In genomic region chr14:44658389-44658696, GRCh38 we compare ENCODE assay signal across 20 cellular contexts.
DNase-seq lines count a peak whose midpoint lies in the region; ATAC-seq, FAIRE-seq and TF ChIP-seq lines count a peak whose summit lies in the region.
"Had no signal": no experiment of that assay in that cellular context is flagged by ENCODE, and none has a peak within 500 bp of the region (broad histone marks: within the 10 kb centered on the region; RNA-seq: fewer than 3 reads in every experiment).

No MANE protein-coding gene starts in this region.

- CTCF ChIA-PET in HepG2 (lab: Yijun Ruan, JAX; ENCODE audit: low intra/inter-chr PET ratio, low total read pairs), result no interaction called here

- no peaks in the 10 kb centered on the region for H3K36me3 ChIP-seq in liver (ENCODE audit: control insufficient read depth in 4 of 4, insufficient read depth in 3 of 4, low read depth in 1 of 4, low read length in 3 of 4)
- H3K36me3 ChIP-seq in HepG2 (replicated peaks in 1 of 2; ENCODE audit: control insufficient read depth in 1 of 2, insufficient read depth in 2 of 2, low read length in 2 of 2), result no peaks in the 10 kb centered on the region
- no peaks in the 10 kb centered on the region for H3K36me3 ChIP-seq in right lobe of liver
- H3K36me3 ChIP-seq in parathyroid adenoma (ENCODE audit: control insufficient read depth, insufficient read depth, low read length), result no peaks in the 10 kb centered on the region
- H3K36me3 ChIP-seq: BLaER1 had no signal

- ATAC-seq in HepG2 (no peak), right lobe of liver (peak; percentile 52 to 69 (median 67))
- no peak for ATAC-seq in activated T-cell treated with anti-CD3 and anti-CD28 coated beads, Interleukin-2, amount 50 U/mL, for 4 hours
- no peak for ATAC-seq in activated naive CD8-positive, alpha-beta T cell treated with anti-CD3 and anti-CD28 coated beads, Interleukin-2, amount 50 U/mL, for 24 hours
- ATAC-seq: A549; CD8-positive, alpha-beta T cell had no signal

- H3K4me3 ChIP-seq in liver (ENCODE audit: low read depth in 1 of 3, low read length in 3 of 3), result no peak overlapping the region
- H3K4me3 ChIP-seq in HepG2 (replicated peaks in 1 of 3; ENCODE audit: insufficient read depth in 1 of 3, low read depth in 2 of 3, low read length in 3 of 3), result no peak overlapping the region
- no peak overlapping the region for H3K4me3 ChIP-seq in right lobe of liver
- no peak overlapping the region for H3K4me3 ChIP-seq in parathyroid adenoma (ENCODE audit: low read depth, low read length)
- H3K4me3 ChIP-seq: A549, BLaER1 had no signal

- TF ChIP-seq POLR2A in HepG2 (IDR thresholded peaks at IDR 0.05; ENCODE audit: insufficient read depth in 1 of 2, low read depth in 2 of 2, low read length in 2 of 2) (no peak), right lobe of liver (IDR thresholded peaks at IDR 0.05) (no peak)

- no peak overlapping the region for H3K4me3 Mint-ChIP-seq in activated T-cell treated with anti-CD3 and anti-CD28 coated beads, Interleukin-2, amount 50 U/mL, for 4 hours
- no peak overlapping the region for H3K4me3 Mint-ChIP-seq in activated naive CD8-positive, alpha-beta T cell treated with anti-CD3 and anti-CD28 coated beads, Interleukin-2, amount 50 U/mL, for 24 hours
- H3K4me3 Mint-ChIP-seq: B cell; CD4-positive, CD25-positive, alpha-beta regulatory T cell; CD8-positive, alpha-beta T cell had no signal

- H3K27ac ChIP-seq in liver (ENCODE audit: low read depth in 1 of 2, low read length in 2 of 2) (peak overlapping the region in 1 of 2 donors; percentile 35), HepG2 (ENCODE audit: extremely low read length, insufficient read depth, low read length) (no peak overlapping the region), right lobe of liver (peak overlapping the region in 1 of 3 donors; percentile 10), parathyroid adenoma (no peak overlapping the region)
- H3K27ac ChIP-seq: A549, BLaER1, C4-2B had no signal

- H3K4me2 ChIP-seq in HepG2 (ENCODE audit: low read depth, low read length), result no peak overlapping the region
- no peak overlapping the region for H3K4me2 ChIP-seq in parathyroid adenoma (ENCODE audit: low read length)
- H3K4me2 ChIP-seq: A549, BLaER1 had no signal

- FAIRE-seq in HepG2 (lab: Jason Lieb, UNC), result no peak
- FAIRE-seq: A549, G401.6, GM12892 had no signal

- no peak overlapping the region for H3K9ac ChIP-seq in liver (ENCODE audit: low read depth in 1 of 2, low read length in 2 of 2)
- no peak overlapping the region for H3K9ac ChIP-seq in HepG2 (ENCODE audit: insufficient read depth, low read depth, low read length)
- no peak overlapping the region for H3K9ac ChIP-seq in parathyroid adenoma
- H3K9ac ChIP-seq: BLaER1 had no signal

- no peaks in the 10 kb centered on the region for H3K27me3 Mint-ChIP-seq in activated T-cell treated with anti-CD3 and anti-CD28 coated beads, Interleukin-2, amount 50 U/mL, for 4 hours (ENCODE audit: low read depth)
- H3K27me3 Mint-ChIP-seq in activated naive CD8-positive, alpha-beta T cell treated with anti-CD3 and anti-CD28 coated beads, Interleukin-2, amount 50 U/mL, for 24 hours, result no peaks in the 10 kb centered on the region
- H3K27me3 Mint-ChIP-seq: B cell; CD4-positive, CD25-positive, alpha-beta regulatory T cell had no signal

- no peaks in the 10 kb centered on the region for H3K36me3 Mint-ChIP-seq in activated T-cell treated with anti-CD3 and anti-CD28 coated beads, Interleukin-2, amount 50 U/mL, for 4 hours (ENCODE audit: insufficient read depth)
- no peaks in the 10 kb centered on the region for H3K36me3 Mint-ChIP-seq in activated naive CD8-positive, alpha-beta T cell treated with anti-CD3 and anti-CD28 coated beads, Interleukin-2, amount 50 U/mL, for 24 hours (ENCODE audit: low read depth)
- H3K36me3 Mint-ChIP-seq: CD4-positive, CD25-positive, alpha-beta regulatory T cell; CD8-positive, alpha-beta T cell had no signal

- H2AFZ ChIP-seq in HepG2 (ENCODE audit: low read length) (no peak overlapping the region), parathyroid adenoma (peak overlapping the region; percentile 25)

- no peak overlapping the region for H3K27ac Mint-ChIP-seq in activated naive CD8-positive, alpha-beta T cell treated with anti-CD3 and anti-CD28 coated beads, Interleukin-2, amount 50 U/mL, for 24 hours
- H3K27ac Mint-ChIP-seq: B cell; CD4-positive, CD25-positive, alpha-beta regulatory T cell; CD8-positive, alpha-beta T cell had no signal

- no peaks in the 10 kb centered on the region for H3K9me3 Mint-ChIP-seq in activated T-cell treated with anti-CD3 and anti-CD28 coated beads, Interleukin-2, amount 50 U/mL, for 4 hours
- no peaks in the 10 kb centered on the region for H3K9me3 Mint-ChIP-seq in activated naive CD8-positive, alpha-beta T cell treated with anti-CD3 and anti-CD28 coated beads, Interleukin-2, amount 50 U/mL, for 24 hours
- H3K9me3 Mint-ChIP-seq: CD8-positive, alpha-beta T cell had no signal

- no TSS peak for BruUV-seq in HepG2 (replicated peaks; lab: Mats Ljungman, UMichigan)

- H3K4me1 Mint-ChIP-seq in activated T-cell treated with anti-CD3 and anti-CD28 coated beads, Interleukin-2, amount 50 U/mL, for 4 hours (ENCODE audit: low read depth), result peaks cover 14% of the 10 kb centered on the region
- peaks cover 10% of the 10 kb centered on the region for H3K4me1 Mint-ChIP-seq in activated naive CD8-positive, alpha-beta T cell treated with anti-CD3 and anti-CD28 coated beads, Interleukin-2, amount 50 U/mL, for 24 hours

- 36% methylated on average over 1 of the region's 1 CpG for WGBS in liver
- 0% methylated on average over 1 of the region's 1 CpG for WGBS in HepG2 (ENCODE audit: low lambda C conversion rate)
- 33% methylated on average over 1 of the region's 1 CpG for WGBS in right lobe of liver (ENCODE audit: insufficient coverage, low coverage, low lambda C conversion rate, missing lambda C conversion rate)

- H3K9me3 ChIP-seq in liver (ENCODE audit: control insufficient read depth in 4 of 4, low read length in 3 of 4) (no peaks in the 10 kb centered on the region), HepG2 (ENCODE audit: low read length) (no peaks in the 10 kb centered on the region), right lobe of liver (no peaks in the 10 kb centered on the region), parathyroid adenoma (ENCODE audit: control insufficient read depth, low read length) (no peaks in the 10 kb centered on the region)
- H3K9me3 ChIP-seq: A549, BLaER1, Caco-2 had no signal

- intact Hi-C loops in HepG2 (cut with micrococcal nuclease; ENCODE audit: unreplicated experiment), result loop anchor here (5.0 kb wide), 1 partner anchor 1816 kb away; no protein-coding TSS in a partner anchor
- intact Hi-C loops in right lobe of liver (cut with DNase I), result no loop called here

- no peak for TF ChIP-seq EP300 in HepG2 (IDR thresholded peaks at IDR 0.05; ENCODE audit: low read depth in 2 of 2, low read length in 2 of 2)
- TF ChIP-seq EP300 in HepG2 (CRISPR knock-in tag; IDR thresholded peaks at IDR 0.05; ENCODE audit: borderline replicate concordance), result no peak

- POLR2A ChIA-PET in HepG2 (lab: Yijun Ruan, JAX), result no interaction called here

- TF ChIP-seq RAD21 in liver (IDR thresholded peaks at IDR 0.05) (no peak), HepG2 (CRISPR knock-in tag; IDR thresholded peaks at IDR 0.05) (no peak)

- H3K27me3 ChIP-seq in liver (ENCODE audit: control insufficient read depth in 4 of 4, insufficient read depth in 4 of 4, low read length in 3 of 4), result no peaks in the 10 kb centered on the region
- H3K27me3 ChIP-seq in HepG2 (ENCODE audit: control insufficient read depth in 1 of 2, insufficient read depth in 2 of 2, low read length in 2 of 2), result no peaks in the 10 kb centered on the region
- H3K27me3 ChIP-seq in right lobe of liver, result no peaks in the 10 kb centered on the region
- H3K27me3 ChIP-seq in parathyroid adenoma (ENCODE audit: control insufficient read depth, insufficient read depth, low read length), result no peaks in the 10 kb centered on the region
- H3K27me3 ChIP-seq: BLaER1 had no signal

- TF ChIP-seq CTCF in liver (IDR thresholded peaks at IDR 0.05; ENCODE audit: low read depth, low read length, missing input control) (no peak), HepG2 (CRISPR knock-in tag; IDR thresholded peaks at IDR 0.05) (no peak), right lobe of liver (IDR thresholded peaks at IDR 0.05) (no peak), parathyroid adenoma (IDR thresholded peaks at IDR 0.05) (no peak)

- in situ Hi-C loops in HepG2 (cut with HindIII; ENCODE audit: extremely low pct_ligation_motif_present, low pct_unique_long_range_greater_than_20kb), result no loop called here

- no peak for DNase-seq in HepG2 (ENCODE audit: low spot score)
- DNase-seq in right lobe of liver, result no peak
- no peak for DNase-seq in NCI-H187 (lab: John Stamatoyannopoulos, UW)
- no peak for DNase-seq in activated T-cell treated with anti-CD3 and anti-CD28 coated beads, Interleukin-2, amount 50 U/mL, for 4 hours
- DNase-seq in activated naive CD8-positive, alpha-beta T cell treated with anti-CD3 and anti-CD28 coated beads, Interleukin-2, amount 50 U/mL, for 24 hours, result no peak
- DNase-seq: 8988T; CD4-positive, CD25-positive, alpha-beta regulatory T cell; CD8-positive, alpha-beta T cell; DND-41; GOT3; HCEC 1CT had no signal

- H3K4me1 ChIP-seq in liver (ENCODE audit: control insufficient read depth in 4 of 4, insufficient read depth in 4 of 4, low read length in 3 of 4) (peaks cover 6 to 29% (median 19%) of the 10 kb centered on the region in 4 donors), HepG2 (ENCODE audit: insufficient read depth, low read length) (no peaks in the 10 kb centered on the region), right lobe of liver (peaks cover 0 to 24% (median 8%) of the 10 kb centered on the region in 4 donors), parathyroid adenoma (peaks cover 2% of the 10 kb centered on the region)
- H3K4me1 ChIP-seq: A549, Caco-2 had no signal

- no peaks in the 10 kb centered on the region for H4K20me1 ChIP-seq in HepG2 (ENCODE audit: insufficient read depth, low read length)
- H4K20me1 ChIP-seq: BLaER1 had no signal

- H3K79me2 ChIP-seq in HepG2 (ENCODE audit: insufficient read depth, low read length) (no peaks in the 10 kb centered on the region), parathyroid adenoma (no peaks in the 10 kb centered on the region)

TF ChIP-seq in liver, 16 proteins besides CTCF, POLR2A, EP300 and RAD21:
- TF ChIP-seq ATF3 (IDR thresholded peaks at IDR 0.05) (no peak), HNF4A (conservative IDR thresholded peaks at IDR 0.05) (peak; percentile 71 to 72), FOXA1 (IDR thresholded peaks at IDR 0.05) (no peak), SP1 (IDR thresholded peaks at IDR 0.05) (peak; percentile 22)

TF ChIP-seq in HepG2, 621 proteins besides CTCF, POLR2A, EP300 and RAD21 (continues in another document):
- TF ChIP-seq ZNF446 (CRISPR knock-in tag; IDR thresholded peaks at IDR 0.05) (no peak), ZNF781 (CRISPR knock-in tag; IDR thresholded peaks at IDR 0.05; ENCODE audit: borderline replicate concordance, not compliant biosample characterization) (no peak), ZFP62 (CRISPR knock-in tag; IDR thresholded peaks at IDR 0.05) (no peak), LBX2 (CRISPR knock-in tag; IDR thresholded peaks at IDR 0.05; ENCODE audit: borderline replicate concordance) (no peak)

Comparison
In these comparisons a context has a peak if more than half of its experiments do, and no peak if none do; other contexts are left out.
1. ATAC-seq: peak in right lobe of liver (4 of 4); none in HepG2 (single experiment), activated T-cell treated with anti-CD3 and anti-CD28 coated beads, Interleukin-2, amount 50 U/mL, for 4 hours (0 of 2) and activated naive CD8-positive, alpha-beta T cell treated with anti-CD3 and anti-CD28 coated beads, Interleukin-2, amount 50 U/mL, for 24 hours (single experiment).